8 cellular contexts compared by ENCODE assay signal in the genomic region with DNA sequence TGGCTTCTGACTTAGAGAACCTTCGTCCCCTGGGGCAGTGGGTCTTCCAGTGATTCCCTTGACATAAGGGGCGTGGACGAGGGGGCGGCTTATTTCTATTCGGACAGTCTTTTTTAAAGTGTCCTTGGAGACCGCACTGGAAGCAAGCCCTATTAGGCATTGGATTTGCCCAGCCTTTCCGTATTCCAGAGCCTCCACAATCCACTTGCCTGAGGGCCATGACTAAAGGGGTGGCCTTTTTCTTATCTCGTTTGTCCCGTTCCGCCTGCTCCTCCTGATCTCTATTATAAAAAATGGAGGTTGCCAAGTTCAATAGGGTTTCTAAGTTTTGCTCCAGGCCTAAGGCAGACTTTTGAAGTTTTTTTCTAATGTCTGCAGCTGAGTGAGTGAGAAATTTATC. TPM values are rescaled to one million over a fixed set of nuclear protein-coding genes. Genes with fewer than 3 reads are reported as not detected.
DNase-seq lines count a peak whose midpoint lies in the region; ATAC-seq, FAIRE-seq and TF ChIP-seq lines count a peak whose summit lies in the region.
"Not testable (repeated sequence)": the region's sequence is repeated elsewhere in the genome, so short reads cannot be mapped to it uniquely, and the experiment has no call there.
"Had no signal": no experiment of that assay in that cellular context is flagged by ENCODE, and none has a peak within 500 bp of the region (broad histone marks: within the 10 kb centered on the region; RNA-seq: fewer than 3 reads in every experiment).

No MANE protein-coding gene starts in this region.

- not testable (repeated sequence) for H3K4me3 ChIP-seq in BE2C (ENCODE audit: low read depth, low read length); bronchial epithelial cell (ENCODE audit: low read depth, low read length); neutrophil (ENCODE audit: low read depth in 1 of 2, low read length in 1 of 2)

- not testable (repeated sequence) for H3K27me3 Mint-ChIP-seq in type B pancreatic cell

- not testable (repeated sequence) for FAIRE-seq in bronchial epithelial cell (lab: Jason Lieb, UNC)

- H3K36me3 Mint-ChIP-seq in type B pancreatic cell = not testable (repeated sequence)

- not testable (repeated sequence) for H3K27me3 ChIP-seq in BE2C; bronchial epithelial cell (ENCODE audit: control insufficient read depth, insufficient read depth, low read length); neutrophil

- H3K27ac Mint-ChIP-seq in type B pancreatic cell = peak overlapping the region; percentile 89

- not testable (repeated sequence) for H3K4me1 Mint-ChIP-seq in type B pancreatic cell (ENCODE audit: unreplicated experiment)

- H3K9me3 ChIP-seq in BE2C, neutrophil: not testable (repeated sequence)

- ATAC-seq in Right ventricle myocardium superior (ENCODE audit: poor library complexity) = not testable (repeated sequence)

- peak overlapping the region; percentile 48 for H3K4me3 Mint-ChIP-seq in type B pancreatic cell

- H3K27ac ChIP-seq in neutrophil = peak overlapping the region; percentile 82

- TF ChIP-seq CTCF in BE2C (IDR thresholded peaks at IDR 0.05; ENCODE audit: low read depth, low read length); bronchial epithelial cell (IDR thresholded peaks at IDR 0.05; ENCODE audit: insufficient read depth, low read length, severe bottlenecking); neutrophil (IDR thresholded peaks at IDR 0.05); type B pancreatic cell (conservative IDR thresholded peaks at IDR 0.05): not testable (repeated sequence)

- DNase-seq in BE2C (peak; percentile 36), M059J (ENCODE audit: low read depth) (peak; percentile 49), RPMI7951 (ENCODE audit: low read depth) (peak; percentile 92), bronchial epithelial cell (ENCODE audit: low read depth) (peak; percentile 62), Right ventricle myocardium superior (peak; percentile 6)
- DNase-seq in type B pancreatic cell (ENCODE audit: extremely low spot score, unreplicated experiment) = not testable (repeated sequence)

- not testable (repeated sequence) for H3K36me3 ChIP-seq in BE2C; bronchial epithelial cell (ENCODE audit: control insufficient read depth, insufficient read depth, low read length); neutrophil

- not testable (repeated sequence) for H3K9me3 Mint-ChIP-seq in type B pancreatic cell

- intact Hi-C loops in Right ventricle myocardium superior (cut with DNase I) = not testable (repeated sequence)

- not testable (repeated sequence) for H3K4me1 ChIP-seq in BE2C
- peaks cover 87 to 88% of the 10 kb centered on the region in 2 experiments for H3K4me1 ChIP-seq in neutrophil (ENCODE audit: control insufficient read depth in 1 of 2, insufficient read depth in 1 of 2, low read depth in 1 of 2, low read length in 1 of 2)

RNA-seq across cellular contexts. Expression of gene ULK1, which starts 17.2 kb away (rescaled TPM):
- polyA plus RNA-seq in BE2C (2012; ENCODE audit: insufficient read depth, insufficient read length, low read depth) = 43.2 TPM
- total RNA-seq in M059J (2014; rRNA removed; shearing (Covaris generic)) = 4.5 and 7.5 TPM in 2 replicates
- 3.0 and 4.2 TPM in 2 replicates for total RNA-seq in RPMI7951 (2014; rRNA removed; shearing (Covaris generic))
- total RNA-seq in bronchial epithelial cell (3.2 and 11.3 TPM in 2 replicates), Right ventricle myocardium superior (49.8 TPM), type B pancreatic cell (ENCODE audit: low replicate concordance) (80.0 and 99.3 TPM in 2 replicates)

RNA-seq across cellular contexts. Expression of gene MMP17, which starts 49.0 kb away (rescaled TPM):
- 3.2 TPM for polyA plus RNA-seq in BE2C (2012; ENCODE audit: insufficient read depth, insufficient read length, low read depth)
- 8.3 and 10.1 TPM in 2 replicates for total RNA-seq in M059J (2014; rRNA removed; shearing (Covaris generic))
- total RNA-seq in RPMI7951 (2014; rRNA removed; shearing (Covaris generic)) = 48.7 and 50.9 TPM in 2 replicates
- total RNA-seq in bronchial epithelial cell (4.1 and 4.5 TPM in 2 replicates), Right ventricle myocardium superior (1.3 TPM), type B pancreatic cell (ENCODE audit: low replicate concordance) (14.1 and 26.8 TPM in 2 replicates)
- polyA plus RNA-seq: CD8-positive, alpha-beta memory T cell had no signal

RNA-seq across cellular contexts. Expression of gene PUS1, which starts 51.9 kb away (rescaled TPM):
- 128 TPM for polyA plus RNA-seq in BE2C (2012; ENCODE audit: insufficient read depth, insufficient read length, low read depth)
- 9.3 and 10.3 TPM in 2 replicates for total RNA-seq in M059J (2014; rRNA removed; shearing (Covaris generic))
- 9.5 and 10.8 TPM in 2 replicates for total RNA-seq in RPMI7951 (2014; rRNA removed; shearing (Covaris generic))
- 14.7 and 22.9 TPM in 2 replicates for total RNA-seq in bronchial epithelial cell
- total RNA-seq in Right ventricle myocardium superior = 5.8 TPM
- 32.2 and 38.1 TPM in 2 replicates for total RNA-seq in type B pancreatic cell (ENCODE audit: low replicate concordance)
